In genomic region chr3:101151286-101151901, GRCh38 we compare ENCODE assay signal across 16 cellular contexts.
"Had no signal": no experiment of that assay in that cellular context is flagged by ENCODE, and none has a peak within 500 bp of the region (broad histone marks: within the 10 kb centered on the region; RNA-seq: fewer than 3 reads in every experiment).

No MANE protein-coding gene starts in this region.

- H3K27ac ChIP-seq: left ventricle myocardium inferior, tibial artery had no signal

- H3K36me3 ChIP-seq: heart left ventricle, left ventricle myocardium inferior, tibial artery had no signal

- H3K27me3 ChIP-seq: heart left ventricle, tibial artery had no signal

- ATAC-seq: esophagus mucosa; heart left ventricle; stimulated activated naive CD8-positive, alpha-beta T cell treated with anti-CD3 and anti-CD28 coated beads, Interleukin-15, Interleukin-2, amounts not matched to agents 100 U/mL and 50 U/mL, for 24 hours had no signal

- H3K9me3 ChIP-seq: heart left ventricle, left ventricle myocardium inferior, tibial artery had no signal

- H3K4me3 ChIP-seq: heart left ventricle, left ventricle myocardium inferior, tibial artery had no signal

- DNase-seq: activated CD4-positive, alpha-beta T cell treated with anti-CD3 and anti-CD28 coated beads, Interleukin-2, amount 50 U/mL, for 48 hours; activated naive CD4-positive, alpha-beta T cell treated with Interleukin-2 at 50 U/mL for 16 hours; activated naive CD8-positive, alpha-beta T cell treated with anti-CD3 and anti-CD28 coated beads, Interleukin-2, amount 10 ng/mL, durations not matched to agents 7 days and 5 days; anterior cingulate cortex; cortex of kidney; effector CD8-positive, alpha-beta T cell; heart left ventricle; kidney glomerular epithelial cell; left ventricle myocardium inferior; mammary epithelial cell; midbrain; stimulated activated naive CD8-positive, alpha-beta T cell treated with anti-CD3 and anti-CD28 coated beads, Interleukin-15, Interleukin-2, amounts not matched to agents 100 U/mL and 50 U/mL, for 24 hours; substantia nigra; T-helper 2 cell; tibial artery had no signal
